In genomic region chr15:89397653-89398023, GRCh38 we compare ENCODE assay signal across 25 cellular contexts.
DNase-seq lines count a peak whose midpoint lies in the region; ATAC-seq, FAIRE-seq and TF ChIP-seq lines count a peak whose summit lies in the region.
"Had no signal": no experiment of that assay in that cellular context is flagged by ENCODE, and none has a peak within 500 bp of the region (broad histone marks: within the 10 kb centered on the region; RNA-seq: fewer than 3 reads in every experiment).

No MANE protein-coding gene starts in this region.

- DNase-seq in HepG2 (ENCODE audit: low spot score): no peak
- DNase-seq in right lobe of liver: no peak
- no peak for DNase-seq in WERI-Rb-1
- DNase-seq in H1 (ENCODE audit: low read depth in 1 of 2, low spot score in 2 of 2): no peak
- no peak for DNase-seq in NCI-H82 (lab: John Stamatoyannopoulos, UW)
- no peak for DNase-seq in C1 segment of cervical spinal cord (lab: John Stamatoyannopoulos, UW)
- no peak for DNase-seq in RWPE1 (ENCODE audit: low spot score)
- DNase-seq: ACHN; AML-193; BE2C; CD4-positive, alpha-beta memory T cell; COR-L47; DMS153; DND-41; GM23248; HFFc6 had no signal

- no peak for TF ChIP-seq RAD21 in HepG2 (CRISPR knock-in tag; IDR thresholded peaks at IDR 0.05)
- no peak for TF ChIP-seq RAD21 in H1 (IDR thresholded peaks at IDR 0.05 in 1 of 2, conservative IDR thresholded peaks at IDR 0.05 in 1 of 2; ENCODE audit: low read depth in 2 of 2, low read length in 2 of 2)

- no peak overlapping the region for H2BK20ac ChIP-seq in H1 (ENCODE audit: low read length)

- H3K23ac ChIP-seq in H1 (ENCODE audit: insufficient read length): no peak overlapping the region

- H3K4me1 ChIP-seq in HepG2 (ENCODE audit: insufficient read depth, low read length) (no peaks in the 10 kb centered on the region; the same call in 1 of the 2 replicates), right lobe of liver (peaks cover 0 to 10% (median 0%) of the 10 kb centered on the region in 4 donors), H1 (replicated peaks in 1 of 4; ENCODE audit: control insufficient read depth in 3 of 4, insufficient read depth in 4 of 4, low read length in 3 of 4) (peaks cover 5 to 42% (median 19%) of the 10 kb centered on the region in 4 experiments)
- H3K4me1 ChIP-seq: HAP-1 had no signal

- TF ChIP-seq POLR2A in HepG2 (IDR thresholded peaks at IDR 0.05; ENCODE audit: insufficient read depth in 1 of 2, low read depth in 2 of 2, low read length in 2 of 2) (no peak), right lobe of liver (IDR thresholded peaks at IDR 0.05) (no peak), H1 (IDR thresholded peaks at IDR 0.05; ENCODE audit: control extremely low read depth in 1 of 2, low read depth in 2 of 2, low read length in 2 of 2) (no peak)

- ATAC-seq in HepG2 (no peak), right lobe of liver (no peak), HG03280 (IDR thresholded peaks at IDR 0.05; ENCODE audit: unreplicated experiment) (no peak)
- ATAC-seq: GM12878 had no signal

- no peak overlapping the region for H2BK120ac ChIP-seq in H1 (replicated peaks; ENCODE audit: low read depth, low read length)

- no peak overlapping the region for H2BK12ac ChIP-seq in H1 (ENCODE audit: low read depth, low read length)

- no peak for TF ChIP-seq CTCF in HepG2 (CRISPR knock-in tag; IDR thresholded peaks at IDR 0.05)
- TF ChIP-seq CTCF in right lobe of liver (IDR thresholded peaks at IDR 0.05): no peak
- TF ChIP-seq CTCF in WERI-Rb-1 (IDR thresholded peaks at IDR 0.05; ENCODE audit: low read depth, low read length): no peak
- TF ChIP-seq CTCF in H1 (IDR thresholded peaks at IDR 0.05; ENCODE audit: control extremely low read depth in 1 of 3, insufficient read depth in 1 of 3, low read depth in 1 of 3, low read length in 3 of 3): no peak
- TF ChIP-seq CTCF in RWPE1 (conservative IDR thresholded peaks at IDR 0.05; ENCODE audit: low read depth): no peak

- H2AK5ac ChIP-seq in H1 (ENCODE audit: low read depth, low read length): no peak overlapping the region

- no TSS peak for BruUV-seq in HepG2 (replicated peaks; lab: Mats Ljungman, UMichigan)

- no peak overlapping the region for H3K4ac ChIP-seq in H1 (replicated peaks; ENCODE audit: insufficient read length, low read depth, low read length)

- POLR2A ChIA-PET in HepG2 (lab: Yijun Ruan, JAX) (no interaction called here), H1 (lab: Charles Lee; ENCODE audit: partially characterized antibody) (interaction anchor here (1.0 to 4.4 kb wide), 4 partner anchors 10 to 37 kb away, joined by 4 to 28 read pairs (median 10); no protein-coding TSS in a partner anchor), RWPE1 (lab: Yijun Ruan, JAX; ENCODE audit: low non-redundant PET) (no interaction called here)

- peaks cover 3% of the 10 kb centered on the region for H3K23me2 ChIP-seq in H1 (ENCODE audit: low read depth, low read length)

- H4K20me1 ChIP-seq in HepG2 (ENCODE audit: insufficient read depth, low read length) (no peaks in the 10 kb centered on the region), H1 (replicated peaks in 1 of 2; ENCODE audit: control insufficient read depth in 1 of 2, insufficient read depth in 2 of 2, low read length in 2 of 2) (peaks cover 12 to 38% of the 10 kb centered on the region in 2 experiments)

- no peak overlapping the region for H3K9ac ChIP-seq in HepG2 (ENCODE audit: insufficient read depth, low read depth, low read length)
- no peak overlapping the region for H3K9ac ChIP-seq in H1 (replicated peaks in 1 of 4; ENCODE audit: extremely low read depth in 1 of 4, low read depth in 3 of 4, low read length in 3 of 4)
- H3K9ac ChIP-seq: BLaER1 treated with 17β-estradiol and CSF1 and Interleukin-3, amounts not matched to agents 10 nM and 100 nM; GM23248 had no signal

- H3K27ac ChIP-seq in HepG2 (ENCODE audit: extremely low read length, insufficient read depth, low read length) (no peak overlapping the region), right lobe of liver (no peak overlapping the region), WERI-Rb-1 (peak overlapping the region; percentile 37), H1 (ENCODE audit: low read depth, low read length) (no peak overlapping the region), RWPE1 (no peak overlapping the region; the same call in 1 of the 2 replicates)
- H3K27ac ChIP-seq: 22Rv1, GM23248 had no signal

- no peaks in the 10 kb centered on the region for H3K79me1 ChIP-seq in H1 (ENCODE audit: low read depth, low read length)

- H3K9me3 ChIP-seq in HepG2 (ENCODE audit: low read length): no peaks in the 10 kb centered on the region
- H3K9me3 ChIP-seq in right lobe of liver: no peaks in the 10 kb centered on the region
- no peaks in the 10 kb centered on the region for H3K9me3 ChIP-seq in WERI-Rb-1 (ENCODE audit: severe bottlenecking)
- no peaks in the 10 kb centered on the region for H3K9me3 ChIP-seq in H1 (ENCODE audit: insufficient read depth in 2 of 2, low read depth in 1 of 2, low read length in 1 of 2)
- H3K9me3 ChIP-seq: BE2C; BLaER1 treated with 17β-estradiol and CSF1 and Interleukin-3, amounts not matched to agents 10 nM and 100 nM; HAP-1 had no signal

- H3K27me3 ChIP-seq in HepG2 (ENCODE audit: control insufficient read depth in 1 of 2, insufficient read depth in 2 of 2, low read length in 2 of 2): peaks cover 2 to 90% of the 10 kb centered on the region in 2 experiments
- H3K27me3 ChIP-seq in right lobe of liver: peaks cover 0 to 30% of the 10 kb centered on the region in 2 donors
- no peaks in the 10 kb centered on the region for H3K27me3 ChIP-seq in WERI-Rb-1 (ENCODE audit: insufficient read depth, low read depth, severe bottlenecking)
- H3K27me3 ChIP-seq in H1 (replicated peaks in 1 of 4; ENCODE audit: control insufficient read depth in 3 of 4, extremely low read depth in 1 of 4, insufficient read depth in 3 of 4, low read length in 3 of 4): peaks cover 90 to 99% (median 99%) of the 10 kb centered on the region in 4 experiments
- H3K27me3 ChIP-seq: BE2C had no signal

- no peak overlapping the region for H3K56ac ChIP-seq in H1 (replicated peaks; ENCODE audit: insufficient read length, low read depth, low read length)

- no peak for TF ChIP-seq EP300 in HepG2 (IDR thresholded peaks at IDR 0.05; ENCODE audit: low read depth in 2 of 2, low read length in 2 of 2)
- no peak for TF ChIP-seq EP300 in HepG2 (CRISPR knock-in tag; IDR thresholded peaks at IDR 0.05; ENCODE audit: borderline replicate concordance)
- TF ChIP-seq EP300 in H1 (IDR thresholded peaks at IDR 0.05; ENCODE audit: borderline replicate concordance in 1 of 2, low read depth in 2 of 2, low read length in 2 of 2): no peak

- H3K4me3 ChIP-seq in HepG2 (replicated peaks in 1 of 3; ENCODE audit: insufficient read depth in 1 of 3, low read depth in 2 of 3, low read length in 3 of 3): no peak overlapping the region
- no peak overlapping the region for H3K4me3 ChIP-seq in right lobe of liver
- H3K4me3 ChIP-seq in WERI-Rb-1 (ENCODE audit: low read depth, low read length): no peak overlapping the region
- no peak overlapping the region for H3K4me3 ChIP-seq in H1 (ENCODE audit: extremely low read depth in 1 of 4, insufficient read depth in 2 of 4, low read depth in 3 of 4, low read length in 4 of 4)
- H3K4me3 ChIP-seq: BLaER1 treated with 17β-estradiol and CSF1 and Interleukin-3, amounts not matched to agents 10 nM and 100 nM; GM12878; GM23248; HAP-1 had no signal

- no peak overlapping the region for H2BK15ac ChIP-seq in H1 (ENCODE audit: low read length)

- FAIRE-seq in HepG2 (lab: Jason Lieb, UNC): no peak
- no peak for FAIRE-seq in H1 (lab: Jason Lieb, UNC)
- FAIRE-seq: A204.1, G401.6, GM12878, GM19239, H54 had no signal

- no peak overlapping the region for H4K5ac ChIP-seq in H1 (ENCODE audit: insufficient read length, low read depth, low read length)

- WGBS in HepG2 (ENCODE audit: low lambda C conversion rate): 0% methylated on average over 2 of the region's 3 CpGs
- WGBS in right lobe of liver (ENCODE audit: insufficient coverage, low coverage, low lambda C conversion rate, missing lambda C conversion rate): 20% methylated on average over 2 of the region's 3 CpGs
- 38% methylated on average over 3 of the region's 3 CpGs; no CpG with 5 or more reads in 1 of the 2 experiments for WGBS in H1 (ENCODE audit: extremely low coverage in 1 of 2, insufficient coverage in 1 of 2, insufficient read length in 1 of 2, insufficient replicate concordance in 2 of 2, low coverage in 1 of 2, low lambda C conversion rate in 2 of 2, missing lambda C conversion rate in 1 of 2), 2 experiments

- no peak overlapping the region for H3K4me2 ChIP-seq in HepG2 (ENCODE audit: low read depth, low read length)
- peak overlapping the region; percentile 51 to 64; a peak in 2 of 4 replicates for H3K4me2 ChIP-seq in H1 (ENCODE audit: insufficient read depth in 1 of 2, low read depth in 2 of 2, low read length in 2 of 2)

- no peak overlapping the region for H4K8ac ChIP-seq in H1 (ENCODE audit: extremely low read depth, insufficient read depth, low read length)

- H2BK5ac ChIP-seq in H1 (ENCODE audit: low read depth, low read length): 0 out of 2 replicates have a peak overlapping the region, but pooled peaks have one; percentile 22

- CTCF ChIA-PET in HepG2 (lab: Yijun Ruan, JAX; ENCODE audit: low intra/inter-chr PET ratio, low total read pairs): no interaction called here
- CTCF ChIA-PET in H1 (lab: Charles Lee; ENCODE audit: partially characterized antibody): interaction anchor here (0.8 to 3.1 kb wide), 7 partner anchors 17 to 98 kb away, joined by 3 to 18 read pairs (median 5); no protein-coding TSS in a partner anchor
- CTCF ChIA-PET in RWPE1 (lab: Yijun Ruan, JAX): interaction anchor here (6.0 kb wide), 1 partner anchor 39 kb away, joined by 84 read pairs; no protein-coding TSS in a partner anchor

- in situ Hi-C loops in HepG2 (cut with HindIII; ENCODE audit: extremely low pct_ligation_motif_present, low pct_unique_long_range_greater_than_20kb): no loop called here

- intact Hi-C loops in HepG2 (cut with micrococcal nuclease; ENCODE audit: unreplicated experiment) (no loop called here), right lobe of liver (cut with DNase I) (no loop called here)

- no peak overlapping the region for H2AFZ ChIP-seq in HepG2 (ENCODE audit: low read length)
- H2AFZ ChIP-seq in H1 (ENCODE audit: low read length): no peak overlapping the region
- H2AFZ ChIP-seq: GM23248 had no signal

- H3K14ac ChIP-seq in H1 (ENCODE audit: insufficient read length): no peak overlapping the region

- H3K18ac ChIP-seq in H1 (ENCODE audit: extremely low read depth, low read length): no peak overlapping the region

- H3K79me2 ChIP-seq in HepG2 (ENCODE audit: insufficient read depth, low read length) (no peaks in the 10 kb centered on the region), H1 (ENCODE audit: control insufficient read depth in 1 of 2, insufficient read depth in 2 of 2, low read length in 2 of 2) (no peaks in the 10 kb centered on the region)

- H4K91ac ChIP-seq in H1 (replicated peaks; ENCODE audit: insufficient read length, low read length): no peak overlapping the region

- no peaks in the 10 kb centered on the region for H3K36me3 ChIP-seq in HepG2 (replicated peaks in 1 of 2; ENCODE audit: control insufficient read depth in 1 of 2, insufficient read depth in 2 of 2, low read length in 2 of 2)
- H3K36me3 ChIP-seq in right lobe of liver: no peaks in the 10 kb centered on the region
- H3K36me3 ChIP-seq in WERI-Rb-1: peaks cover 49% of the 10 kb centered on the region
- H3K36me3 ChIP-seq in H1 (ENCODE audit: control insufficient read depth in 2 of 4, insufficient read depth in 4 of 4, low read length in 3 of 4): no peaks in the 10 kb centered on the region
- H3K36me3 ChIP-seq: BLaER1 treated with 17β-estradiol and CSF1 and Interleukin-3, amounts not matched to agents 10 nM and 100 nM; HAP-1 had no signal

Comparison
In these comparisons a context has a peak if more than half of its experiments do, and no peak if none do; other contexts are left out.
1. Of the 41 proteins assayed by ChIP-seq in both HepG2 and H1: peak only in HepG2: none; only in H1: KDM1A; in both: none; in neither: 39; mixed calls (peak in some experiments, not most) for 1.